ENCODE assay signal across 1 cellular context in the genomic region with DNA sequence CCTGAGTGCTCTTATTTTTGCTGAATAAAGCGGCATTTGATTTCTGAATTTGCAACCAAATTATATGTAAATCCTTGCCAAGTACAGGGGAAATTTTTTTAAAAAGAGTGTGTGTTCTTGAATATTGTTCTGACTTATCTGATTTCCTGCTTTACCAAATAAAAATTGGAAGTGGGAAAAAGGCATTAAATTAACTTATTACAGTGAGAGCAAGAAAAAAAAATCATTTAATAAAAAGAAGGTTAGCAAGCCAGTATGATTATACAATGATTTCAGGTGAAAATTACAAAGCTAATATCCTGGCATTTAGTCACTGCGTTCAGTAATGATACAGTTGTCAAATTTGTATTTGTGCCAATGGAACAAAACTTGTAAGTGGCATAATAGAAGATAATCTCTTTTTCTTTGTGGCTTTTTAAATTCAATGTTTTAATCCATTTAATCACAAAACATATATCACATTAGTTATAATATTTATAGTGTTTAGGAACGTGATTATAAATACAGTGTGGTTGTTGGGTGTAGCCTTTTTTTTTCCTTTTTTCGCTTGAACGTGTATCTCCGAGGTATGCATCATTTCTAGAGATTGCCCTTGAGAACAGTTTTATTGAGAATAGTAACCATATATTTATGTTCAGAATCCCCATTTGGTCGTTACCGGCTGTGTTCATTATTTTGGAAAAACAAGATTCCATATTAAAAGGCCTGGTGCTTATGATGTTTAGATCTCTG.
TF ChIP-seq lines count a peak whose summit lies in the region.

No MANE protein-coding gene starts in this region.

TF ChIP-seq in SK-N-SH, 30 proteins besides CTCF, POLR2A, EP300 and RAD21 (continued from another document):
- TF ChIP-seq ZBTB33 (IDR thresholded peaks at IDR 0.05; ENCODE audit: borderline replicate concordance, low read depth): no peak
- TF ChIP-seq CHD2 (IDR thresholded peaks at IDR 0.05; ENCODE audit: low read length, partially characterized antibody): no peak
- no peak for TF ChIP-seq MXI1 (IDR thresholded peaks at IDR 0.05; ENCODE audit: low read depth, low read length)
